10 cellular contexts compared by ENCODE assay signal in genomic region chr19:16136185-16137067, GRCh38.
DNase-seq lines count a peak whose midpoint lies in the region; ATAC-seq and TF ChIP-seq lines count a peak whose summit lies in the region.
"Had no signal": no experiment of that assay in that cellular context is flagged by ENCODE, and none has a peak within 500 bp of the region (broad histone marks: within the 10 kb centered on the region; RNA-seq: fewer than 3 reads in every experiment).

No MANE protein-coding gene starts in this region.

- peak overlapping the region in 1 of 2 donors; percentile 1 for H3K4me3 Mint-ChIP-seq in effector memory CD8-positive, alpha-beta T cell
- H3K4me3 Mint-ChIP-seq: neural progenitor cell; T-helper 2 cell treated with Interferon-gamma antibody and Interleukin-4, amounts not matched to agents 5 μg/mL and 100 μg/mL, for 36 hours had no signal

- peak overlapping the region; percentile 31 to 32 for H3K27ac Mint-ChIP-seq in effector memory CD8-positive, alpha-beta T cell
- H3K27ac Mint-ChIP-seq: neural progenitor cell had no signal

- peak; percentile 40 for ATAC-seq in effector memory CD8-positive, alpha-beta T cell (replicated peaks)
- no peak for ATAC-seq in GM21423 (IDR thresholded peaks at IDR 0.05; ENCODE audit: unreplicated experiment)

- no peaks in the 10 kb centered on the region for H3K9me3 Mint-ChIP-seq in effector memory CD8-positive, alpha-beta T cell
- H3K9me3 Mint-ChIP-seq: neural progenitor cell had no signal

- TF ChIP-seq POLR2A in erythroblast (IDR thresholded peaks at IDR 0.05; ENCODE audit: low read length): no peak

- peaks cover 30 to 47% of the 10 kb centered on the region in 2 donors for H3K4me1 Mint-ChIP-seq in effector memory CD8-positive, alpha-beta T cell (ENCODE audit: low read depth in 2 of 2)
- H3K4me1 Mint-ChIP-seq: neural progenitor cell had no signal

- H3K27me3 Mint-ChIP-seq in effector memory CD8-positive, alpha-beta T cell: no peaks in the 10 kb centered on the region

- peaks cover 44% of the 10 kb centered on the region for H3K36me3 Mint-ChIP-seq in effector memory CD8-positive, alpha-beta T cell (ENCODE audit: insufficient read depth)

- DNase-seq in DMS153 (lab: John Stamatoyannopoulos, UW) (peak; percentile 21), DMS153 treated with DMSO at 0.1 percent for 48 hours (lab: John Stamatoyannopoulos, UW; ENCODE audit: unreplicated experiment) (no peak), MV-4-11 (lab: John Stamatoyannopoulos, UW) (peak; percentile 59), erythroblast (lab: John Stamatoyannopoulos, UW) (no peak)
- no peak for DNase-seq in effector memory CD8-positive, alpha-beta T cell
- DNase-seq: 8988T, DND-41 had no signal

Comparison
In these comparisons a context has a peak if more than half of its experiments do, and no peak if none do; other contexts are left out.
1. DNase-seq: peak in DMS153 (single experiment) and MV-4-11 (single experiment); none in DMS153 treated with DMSO at 0.1 percent for 48 hours (single experiment), effector memory CD8-positive, alpha-beta T cell (0 of 3) and erythroblast (0 of 2).